Comparison of ENCODE assay signal across 8 cellular contexts in genomic region chr5:68369436-68370125, GRCh38.
DNase-seq lines count a peak whose midpoint lies in the region; ATAC-seq and TF ChIP-seq lines count a peak whose summit lies in the region.

No MANE protein-coding gene starts in this region.

- H4K8ac ChIP-seq in H9 (replicated peaks; ENCODE audit: insufficient read length, low read depth, low read length) = no peak overlapping the region

- no peak overlapping the region for H2BK20ac ChIP-seq in H9 (ENCODE audit: low read depth, low read length, poor library complexity, severe bottlenecking)

- H3K36me3 Mint-ChIP-seq in activated naive CD8-positive, alpha-beta T cell treated with anti-CD3 and anti-CD28 coated beads, Interleukin-2, amount 10 ng/mL, durations not matched to agents 7 days and 5 days = peaks cover 26% of the 10 kb centered on the region
- peaks cover 0 to 10% (median 0%) of the 10 kb centered on the region in 3 experiments; a peak in 4 of 7 replicates for H3K36me3 Mint-ChIP-seq in H9 (ENCODE audit: insufficient read depth in 1 of 3, low read depth in 3 of 3)

- no peaks in the 10 kb centered on the region for H4K20me1 ChIP-seq in BLaER1 treated with 17β-estradiol and CSF1 and Interleukin-3, amounts not matched to agents 10 nM and 100 nM
- no peaks in the 10 kb centered on the region for H4K20me1 ChIP-seq in H9 (ENCODE audit: control insufficient read depth, insufficient read depth, insufficient read length)

- H3K4ac ChIP-seq in H9 (ENCODE audit: low read depth, low read length) = no peak overlapping the region

- H3K79me2 ChIP-seq in H9 (ENCODE audit: insufficient read depth, low read length) = no peaks in the 10 kb centered on the region

- H3K23me2 ChIP-seq in H9 (ENCODE audit: insufficient read length, low read depth, low read length, poor library complexity, severe bottlenecking) = no peaks in the 10 kb centered on the region

- H3K27me3 ChIP-seq in BLaER1 treated with 17β-estradiol and CSF1 and Interleukin-3, amounts not matched to agents 10 nM and 100 nM = no peaks in the 10 kb centered on the region
- H3K27me3 ChIP-seq in right atrium auricular region (no peaks in the 10 kb centered on the region), SJCRH30 (no peaks in the 10 kb centered on the region), H9 (ENCODE audit: insufficient read depth, low read length) (no peaks in the 10 kb centered on the region)

- H3K36me3 ChIP-seq in BLaER1 treated with 17β-estradiol and CSF1 and Interleukin-3, amounts not matched to agents 10 nM and 100 nM = no peaks in the 10 kb centered on the region
- no peaks in the 10 kb centered on the region for H3K36me3 ChIP-seq in right atrium auricular region
- H3K36me3 ChIP-seq in SJCRH30 = no peaks in the 10 kb centered on the region

- H3K27ac ChIP-seq in BLaER1 treated with 17β-estradiol and CSF1 and Interleukin-3, amounts not matched to agents 10 nM and 100 nM = peak overlapping the region in 5 of 11 experiments; percentile 18 to 29 (median 19); a peak in 4 of 22 replicates
- H3K27ac ChIP-seq in right atrium auricular region (no peak overlapping the region), SJCRH30 (no peak overlapping the region), H9 (ENCODE audit: insufficient read length, low read depth, low read length) (no peak overlapping the region)

- H3K79me1 ChIP-seq in H9 (ENCODE audit: insufficient read depth, low read depth, low read length, poor library complexity, severe bottlenecking) = no peaks in the 10 kb centered on the region

- H2AK5ac ChIP-seq in H9 (ENCODE audit: insufficient read length, low read length) = no peak overlapping the region

- H3K4me3 ChIP-seq in BLaER1 treated with 17β-estradiol and CSF1 and Interleukin-3, amounts not matched to agents 10 nM and 100 nM = no peak overlapping the region
- H3K4me3 ChIP-seq in right atrium auricular region (no peak overlapping the region), SJCRH30 (no peak overlapping the region)

- H3K9ac ChIP-seq in BLaER1 treated with 17β-estradiol and CSF1 and Interleukin-3, amounts not matched to agents 10 nM and 100 nM = no peak overlapping the region
- no peak overlapping the region for H3K9ac ChIP-seq in H9 (ENCODE audit: extremely low read depth, insufficient read length, low read length)

- POLR2A ChIA-PET in activated naive CD8-positive, alpha-beta T cell treated with anti-CD3 and anti-CD28 coated beads, Interleukin-2, amount 10 ng/mL, durations not matched to agents 7 days and 5 days (lab: Charles Lee) = interaction anchor here (0.6 to 1.6 kb wide), 2 partner anchors 10 to 11 kb away, joined by 3 to 10 read pairs; no protein-coding TSS in a partner anchor

- WGBS in H9 (ENCODE audit: extremely low coverage, insufficient read length, low lambda C conversion rate) = 100% methylated on average over 1 of the region's 7 CpGs

- H2AFZ ChIP-seq in H9 (ENCODE audit: low read length) = no peak overlapping the region

- no peak overlapping the region for H3K23ac ChIP-seq in H9 (ENCODE audit: insufficient read length, low read depth, low read length)

- no peak overlapping the region for H2BK120ac ChIP-seq in H9 (ENCODE audit: low read depth, low read length, poor library complexity, severe bottlenecking)

- H3K4me3 Mint-ChIP-seq in activated naive CD8-positive, alpha-beta T cell treated with anti-CD3 and anti-CD28 coated beads, Interleukin-2, amount 10 ng/mL, durations not matched to agents 7 days and 5 days = peak overlapping the region; percentile 71
- no peak overlapping the region for H3K4me3 Mint-ChIP-seq in H9

- H2BK15ac ChIP-seq in H9 (ENCODE audit: low read depth, low read length) = no peak overlapping the region

- H3K4me2 ChIP-seq in BLaER1 treated with 17β-estradiol and CSF1 and Interleukin-3, amounts not matched to agents 10 nM and 100 nM = peak overlapping the region; percentile 28 to 67 (median 55); a peak in 21 of 22 replicates
- H3K4me2 ChIP-seq in H9 (ENCODE audit: insufficient read depth, insufficient read length, low read length) = no peak overlapping the region

- no peak overlapping the region for H3K56ac ChIP-seq in H9 (ENCODE audit: insufficient read length, low read depth, low read length)

- peaks cover 4% of the 10 kb centered on the region for H3K9me3 Mint-ChIP-seq in activated naive CD8-positive, alpha-beta T cell treated with anti-CD3 and anti-CD28 coated beads, Interleukin-2, amount 10 ng/mL, durations not matched to agents 7 days and 5 days
- peaks cover 5% of the 10 kb centered on the region in 2 experiments; a peak in 3 of 5 replicates for H3K9me3 Mint-ChIP-seq in H9

- no peak overlapping the region for H2BK5ac ChIP-seq in H9 (ENCODE audit: insufficient read length, low read length)

- no peak overlapping the region for H4K5ac ChIP-seq in H9 (ENCODE audit: insufficient read length, low read depth, low read length)

- no peak overlapping the region for H4K91ac ChIP-seq in H9 (ENCODE audit: insufficient read length, low read depth, low read length)

- H3K14ac ChIP-seq in H9 (ENCODE audit: insufficient read depth, low read length) = no peak overlapping the region

- H3K27ac Mint-ChIP-seq in activated naive CD8-positive, alpha-beta T cell treated with anti-CD3 and anti-CD28 coated beads, Interleukin-2, amount 10 ng/mL, durations not matched to agents 7 days and 5 days = peak overlapping the region; percentile 90
- no peak overlapping the region for H3K27ac Mint-ChIP-seq in H9

- no peaks in the 10 kb centered on the region for H3K27me3 Mint-ChIP-seq in activated naive CD8-positive, alpha-beta T cell treated with anti-CD3 and anti-CD28 coated beads, Interleukin-2, amount 10 ng/mL, durations not matched to agents 7 days and 5 days
- H3K27me3 Mint-ChIP-seq in H9 (ENCODE audit: low read depth) = no peaks in the 10 kb centered on the region

- no peak for TF ChIP-seq CTCF in right atrium auricular region (IDR thresholded peaks at IDR 0.05)
- TF ChIP-seq CTCF in H9 (conservative IDR thresholded peaks at IDR 0.05) = no peak

- H3K18ac ChIP-seq in H9 (ENCODE audit: insufficient read length, low read depth, low read length) = no peak overlapping the region

- no peak overlapping the region for H3T11ph ChIP-seq in H9 (ENCODE audit: low read length)

- H3K9me3 ChIP-seq in BLaER1 treated with 17β-estradiol and CSF1 and Interleukin-3, amounts not matched to agents 10 nM and 100 nM (replicated peaks in 1 of 11) = peaks cover 0 to 23% (median 13%) of the 10 kb centered on the region in 11 experiments; a peak in 12 of 22 replicates
- H3K9me3 ChIP-seq in right atrium auricular region = no peaks in the 10 kb centered on the region
- no peaks in the 10 kb centered on the region for H3K9me3 ChIP-seq in SJCRH30 (replicated peaks)
- no peaks in the 10 kb centered on the region for H3K9me3 ChIP-seq in H9 (ENCODE audit: control insufficient read depth, low read depth, low read length)

- peaks cover 35% of the 10 kb centered on the region for H3K4me1 Mint-ChIP-seq in activated naive CD8-positive, alpha-beta T cell treated with anti-CD3 and anti-CD28 coated beads, Interleukin-2, amount 10 ng/mL, durations not matched to agents 7 days and 5 days
- H3K4me1 Mint-ChIP-seq in H9 = no peaks in the 10 kb centered on the region

- H2BK12ac ChIP-seq in H9 (ENCODE audit: insufficient read length, low read depth, low read length) = no peak overlapping the region

- ATAC-seq in GM19467 (IDR thresholded peaks at IDR 0.05; ENCODE audit: unreplicated experiment) = peak; percentile 74
- ATAC-seq in HG03521 (IDR thresholded peaks at IDR 0.05; ENCODE audit: unreplicated experiment) = peak; percentile 61
- ATAC-seq in activated naive CD8-positive, alpha-beta T cell treated with anti-CD3 and anti-CD28 coated beads, Interleukin-2, amount 10 ng/mL, durations not matched to agents 7 days and 5 days (ENCODE audit: low read depth) = peak; percentile 94

- peaks cover 18 to 36% (median 23%) of the 10 kb centered on the region in 10 experiments for H3K4me1 ChIP-seq in BLaER1 treated with 17β-estradiol and CSF1 and Interleukin-3, amounts not matched to agents 10 nM and 100 nM
- H3K4me1 ChIP-seq in right atrium auricular region (no peaks in the 10 kb centered on the region), SJCRH30 (peaks cover 4% of the 10 kb centered on the region), H9 (ENCODE audit: insufficient read depth, low read length) (no peaks in the 10 kb centered on the region)

- no peak for DNase-seq in activated naive CD8-positive, alpha-beta T cell treated with anti-CD3 and anti-CD28 coated beads, Interleukin-2, amount 10 ng/mL, durations not matched to agents 7 days and 5 days
- DNase-seq in right atrium auricular region (ENCODE audit: low spot score) (no peak), D341Med (ENCODE audit: low spot score) (no peak), SJCRH30 (no peak), H9 (no peak)
